In the genomic region with DNA sequence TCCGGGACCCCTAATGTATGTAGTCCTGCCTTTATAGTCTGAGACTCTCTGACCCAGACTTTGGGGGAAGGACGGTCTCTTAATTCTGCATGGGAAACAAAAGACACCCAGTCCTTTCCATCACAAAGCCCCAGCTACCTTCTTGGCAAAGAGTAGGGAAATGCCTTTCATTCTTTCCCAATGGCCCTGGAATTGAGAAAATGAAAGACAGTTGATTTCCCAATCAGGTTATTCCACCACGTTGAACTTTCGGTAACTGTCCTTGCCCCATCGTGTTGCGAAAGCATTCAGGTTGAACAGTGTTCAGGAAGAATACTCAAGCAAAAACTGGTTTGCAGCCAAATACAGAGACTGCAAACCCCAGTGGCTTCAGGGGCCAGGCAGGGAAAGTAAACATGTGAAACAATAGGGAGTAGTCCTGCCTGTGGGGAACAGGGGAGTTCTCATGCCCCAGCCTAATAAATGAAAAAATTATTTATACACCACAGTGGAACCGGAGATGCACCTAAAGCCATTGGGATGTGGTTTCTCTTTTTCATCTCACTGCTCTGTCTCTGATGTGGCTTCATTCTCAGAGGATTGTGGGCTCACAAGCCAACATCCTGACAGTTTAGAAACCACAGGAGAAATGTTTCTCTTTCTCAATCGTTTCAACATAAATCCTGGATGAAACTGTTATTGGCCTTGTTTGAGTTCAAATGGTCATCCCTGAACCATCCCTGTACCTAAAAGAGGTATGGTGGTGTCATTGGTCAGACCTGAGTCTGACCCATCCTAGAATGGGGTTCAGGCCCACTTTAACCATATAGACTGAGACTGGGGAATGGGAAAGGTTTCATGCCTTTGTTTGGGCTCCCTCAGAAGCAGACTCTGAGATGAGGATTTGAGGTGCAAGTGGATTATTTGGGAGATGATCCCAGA, we compare ENCODE assay signal across 1 cellular context.
TF ChIP-seq lines count a peak whose summit lies in the region.

No MANE protein-coding gene starts in this region.

TF ChIP-seq in HepG2, 621 proteins besides CTCF, POLR2A, EP300 and RAD21 (continued from another document and continues in another):
- TF ChIP-seq, protein P1, sequence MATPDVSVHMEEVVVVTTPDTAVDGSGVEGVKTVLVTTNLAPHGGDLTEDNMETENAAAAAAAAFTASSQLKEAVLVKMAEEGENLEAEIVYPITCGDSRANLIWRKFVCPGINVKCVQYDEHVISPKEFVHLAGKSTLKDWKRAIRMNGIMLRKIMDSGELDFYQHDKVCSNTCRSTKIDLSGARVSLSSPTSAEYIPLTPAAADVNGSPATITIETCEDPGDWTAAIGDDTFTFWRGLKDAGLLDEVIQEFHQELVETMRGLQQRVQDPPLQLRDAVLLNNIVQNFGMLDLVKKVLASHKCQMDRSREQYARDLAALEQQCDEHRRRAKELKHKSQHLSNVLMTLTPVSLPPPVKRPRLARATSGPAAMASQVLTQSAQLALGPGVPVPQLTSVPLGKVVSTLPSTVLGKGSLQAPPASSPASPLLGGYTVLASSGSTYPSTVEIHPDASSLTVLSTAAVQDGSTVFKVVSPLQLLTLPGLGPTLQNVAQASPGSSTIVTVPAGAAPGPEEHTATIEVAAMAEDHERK (CRISPR knock-in tag; IDR thresholded peaks at IDR 0.05; ENCODE audit: low read depth), result peak; percentile 55; the same call in 1 of the 2 replicates
- TF ChIP-seq ZNF558 (CRISPR knock-in tag; IDR thresholded peaks at IDR 0.05; ENCODE audit: borderline replicate concordance) (peak; percentile 83; the same call in 1 of the 2 replicates), SATB2 (CRISPR knock-in tag; IDR thresholded peaks at IDR 0.05) (peak; percentile 85; the same call in 1 of the 2 replicates), POGZ (CRISPR knock-in tag; IDR thresholded peaks at IDR 0.05) (peak; percentile 98), HMG20B (CRISPR knock-in tag; conservative IDR thresholded peaks at IDR 0.05) (peak; percentile 99), ZNF777 (CRISPR knock-in tag; IDR thresholded peaks at IDR 0.05) (peak; percentile 55), ZNF75D (CRISPR knock-in tag; IDR thresholded peaks at IDR 0.05; ENCODE audit: borderline replicate concordance) (no peak), THYN1 (CRISPR knock-in tag; IDR thresholded peaks at IDR 0.05; ENCODE audit: borderline replicate concordance, low read depth) (no peak), NFE2L2 (IDR thresholded peaks at IDR 0.05; ENCODE audit: low read length) (no peak), ZNF878 (CRISPR knock-in tag; IDR thresholded peaks at IDR 0.05) (peak; percentile 99), ZBTB20 (CRISPR knock-in tag; IDR thresholded peaks at IDR 0.05; ENCODE audit: borderline replicate concordance, low read depth) (peak; percentile 95), ZEB1 (IDR thresholded peaks at IDR 0.05; ENCODE audit: insufficient replicate concordance, low read depth) (peak; percentile 94), ISL2 (CRISPR knock-in tag; IDR thresholded peaks at IDR 0.05) (peak; percentile 98), ZNF841 (CRISPR knock-in tag; IDR thresholded peaks at IDR 0.05; ENCODE audit: borderline replicate concordance) (no peak), MTF2 (CRISPR knock-in tag; IDR thresholded peaks at IDR 0.05; ENCODE audit: borderline replicate concordance) (0 out of 2 replicates have a peak, but pooled peaks have one; percentile 89), RBAK (CRISPR knock-in tag; IDR thresholded peaks at IDR 0.05) (peak; percentile 88), SNAI1 (CRISPR knock-in tag; IDR thresholded peaks at IDR 0.05; ENCODE audit: borderline replicate concordance) (peak; percentile 94), MZF1 (CRISPR knock-in tag; IDR thresholded peaks at IDR 0.05; ENCODE audit: borderline replicate concordance) (no peak), TBP (CRISPR knock-in tag; IDR thresholded peaks at IDR 0.05) (no peak), ZNF749 (CRISPR knock-in tag; IDR thresholded peaks at IDR 0.05; ENCODE audit: borderline replicate concordance) (peak; percentile 87; the same call in 1 of the 2 replicates), PHF8 (CRISPR knock-in tag; IDR thresholded peaks at IDR 0.05) (peak; percentile 70), ZNF776 (CRISPR knock-in tag; IDR thresholded peaks at IDR 0.05) (peak; percentile 2; the same call in 1 of the 2 replicates), PHF21A (CRISPR knock-in tag; IDR thresholded peaks at IDR 0.05) (peak; percentile 100), ZNF20 (CRISPR knock-in tag; IDR thresholded peaks at IDR 0.05) (no peak), FOXO1 (CRISPR knock-in tag; IDR thresholded peaks at IDR 0.05) (peak; percentile 99), YEATS4 (CRISPR knock-in tag; IDR thresholded peaks at IDR 0.05; ENCODE audit: borderline replicate concordance) (peak; percentile 93; the same call in 1 of the 2 replicates), ZNF207 (IDR thresholded peaks at IDR 0.05; ENCODE audit: borderline replicate concordance) (no peak), FOXK2 (IDR thresholded peaks at IDR 0.05) (peak; percentile 92), HES4 (CRISPR knock-in tag; IDR thresholded peaks at IDR 0.05; ENCODE audit: borderline replicate concordance) (no peak), ELF1 (CRISPR knock-in tag; IDR thresholded peaks at IDR 0.05) (peak; percentile 89)
- TF ChIP-seq, protein P2, sequence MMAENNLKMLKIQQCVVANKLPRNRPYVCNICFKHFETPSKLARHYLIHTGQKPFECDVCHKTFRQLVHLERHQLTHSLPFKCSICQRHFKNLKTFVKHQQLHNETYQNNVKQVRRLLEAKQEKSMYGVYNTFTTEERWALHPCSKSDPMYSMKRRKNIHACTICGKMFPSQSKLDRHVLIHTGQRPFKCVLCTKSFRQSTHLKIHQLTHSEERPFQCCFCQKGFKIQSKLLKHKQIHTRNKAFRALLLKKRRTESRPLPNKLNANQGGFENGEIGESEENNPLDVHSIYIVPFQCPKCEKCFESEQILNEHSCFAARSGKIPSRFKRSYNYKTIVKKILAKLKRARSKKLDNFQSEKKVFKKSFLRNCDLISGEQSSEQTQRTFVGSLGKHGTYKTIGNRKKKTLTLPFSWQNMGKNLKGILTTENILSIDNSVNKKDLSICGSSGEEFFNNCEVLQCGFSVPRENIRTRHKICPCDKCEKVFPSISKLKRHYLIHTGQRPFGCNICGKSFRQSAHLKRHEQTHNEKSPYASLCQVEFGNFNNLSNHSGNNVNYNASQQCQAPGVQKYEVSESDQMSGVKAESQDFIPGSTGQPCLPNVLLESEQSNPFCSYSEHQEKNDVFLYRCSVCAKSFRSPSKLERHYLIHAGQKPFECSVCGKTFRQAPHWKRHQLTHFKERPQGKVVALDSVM (CRISPR knock-in tag; IDR thresholded peaks at IDR 0.05), result peak; percentile 87
- TF ChIP-seq, protein P3, sequence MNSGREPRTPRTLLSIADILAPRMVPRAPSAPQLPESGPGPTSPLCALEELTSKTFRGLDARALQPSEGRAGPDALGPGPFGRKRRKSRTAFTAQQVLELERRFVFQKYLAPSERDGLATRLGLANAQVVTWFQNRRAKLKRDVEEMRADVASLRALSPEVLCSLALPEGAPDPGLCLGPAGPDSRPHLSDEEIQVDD (CRISPR knock-in tag; IDR thresholded peaks at IDR 0.05; ENCODE audit: borderline replicate concordance), result no peak
- TF ChIP-seq, protein P4, sequence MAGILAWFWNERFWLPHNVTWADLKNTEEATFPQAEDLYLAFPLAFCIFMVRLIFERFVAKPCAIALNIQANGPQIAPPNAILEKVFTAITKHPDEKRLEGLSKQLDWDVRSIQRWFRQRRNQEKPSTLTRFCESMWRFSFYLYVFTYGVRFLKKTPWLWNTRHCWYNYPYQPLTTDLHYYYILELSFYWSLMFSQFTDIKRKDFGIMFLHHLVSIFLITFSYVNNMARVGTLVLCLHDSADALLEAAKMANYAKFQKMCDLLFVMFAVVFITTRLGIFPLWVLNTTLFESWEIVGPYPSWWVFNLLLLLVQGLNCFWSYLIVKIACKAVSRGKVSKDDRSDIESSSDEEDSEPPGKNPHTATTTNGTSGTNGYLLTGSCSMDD (CRISPR knock-in tag; IDR thresholded peaks at IDR 0.05), result no peak
- TF ChIP-seq, protein P5, sequence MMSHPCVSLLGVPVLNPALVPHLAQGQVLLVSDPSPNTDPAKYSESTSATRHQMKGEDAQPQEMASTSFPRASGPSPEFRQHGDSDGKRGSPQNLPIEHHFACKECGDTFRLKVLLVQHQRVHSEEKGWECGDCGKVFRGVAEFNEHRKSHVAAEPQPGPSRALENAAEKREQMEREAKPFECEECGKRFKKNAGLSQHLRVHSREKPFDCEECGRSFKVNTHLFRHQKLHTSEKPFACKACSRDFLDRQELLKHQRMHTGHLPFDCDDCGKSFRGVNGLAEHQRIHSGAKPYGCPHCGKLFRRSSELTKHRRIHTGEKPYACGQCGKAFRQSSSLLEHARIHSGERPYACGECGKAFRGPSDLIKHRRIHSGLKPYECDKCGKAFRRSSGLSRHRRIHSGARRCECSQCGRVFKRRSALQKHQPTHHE (CRISPR knock-in tag; IDR thresholded peaks at IDR 0.05; ENCODE audit: borderline replicate concordance), result peak; percentile 77; the same call in 1 of the 2 replicates
- TF ChIP-seq, protein P6, sequence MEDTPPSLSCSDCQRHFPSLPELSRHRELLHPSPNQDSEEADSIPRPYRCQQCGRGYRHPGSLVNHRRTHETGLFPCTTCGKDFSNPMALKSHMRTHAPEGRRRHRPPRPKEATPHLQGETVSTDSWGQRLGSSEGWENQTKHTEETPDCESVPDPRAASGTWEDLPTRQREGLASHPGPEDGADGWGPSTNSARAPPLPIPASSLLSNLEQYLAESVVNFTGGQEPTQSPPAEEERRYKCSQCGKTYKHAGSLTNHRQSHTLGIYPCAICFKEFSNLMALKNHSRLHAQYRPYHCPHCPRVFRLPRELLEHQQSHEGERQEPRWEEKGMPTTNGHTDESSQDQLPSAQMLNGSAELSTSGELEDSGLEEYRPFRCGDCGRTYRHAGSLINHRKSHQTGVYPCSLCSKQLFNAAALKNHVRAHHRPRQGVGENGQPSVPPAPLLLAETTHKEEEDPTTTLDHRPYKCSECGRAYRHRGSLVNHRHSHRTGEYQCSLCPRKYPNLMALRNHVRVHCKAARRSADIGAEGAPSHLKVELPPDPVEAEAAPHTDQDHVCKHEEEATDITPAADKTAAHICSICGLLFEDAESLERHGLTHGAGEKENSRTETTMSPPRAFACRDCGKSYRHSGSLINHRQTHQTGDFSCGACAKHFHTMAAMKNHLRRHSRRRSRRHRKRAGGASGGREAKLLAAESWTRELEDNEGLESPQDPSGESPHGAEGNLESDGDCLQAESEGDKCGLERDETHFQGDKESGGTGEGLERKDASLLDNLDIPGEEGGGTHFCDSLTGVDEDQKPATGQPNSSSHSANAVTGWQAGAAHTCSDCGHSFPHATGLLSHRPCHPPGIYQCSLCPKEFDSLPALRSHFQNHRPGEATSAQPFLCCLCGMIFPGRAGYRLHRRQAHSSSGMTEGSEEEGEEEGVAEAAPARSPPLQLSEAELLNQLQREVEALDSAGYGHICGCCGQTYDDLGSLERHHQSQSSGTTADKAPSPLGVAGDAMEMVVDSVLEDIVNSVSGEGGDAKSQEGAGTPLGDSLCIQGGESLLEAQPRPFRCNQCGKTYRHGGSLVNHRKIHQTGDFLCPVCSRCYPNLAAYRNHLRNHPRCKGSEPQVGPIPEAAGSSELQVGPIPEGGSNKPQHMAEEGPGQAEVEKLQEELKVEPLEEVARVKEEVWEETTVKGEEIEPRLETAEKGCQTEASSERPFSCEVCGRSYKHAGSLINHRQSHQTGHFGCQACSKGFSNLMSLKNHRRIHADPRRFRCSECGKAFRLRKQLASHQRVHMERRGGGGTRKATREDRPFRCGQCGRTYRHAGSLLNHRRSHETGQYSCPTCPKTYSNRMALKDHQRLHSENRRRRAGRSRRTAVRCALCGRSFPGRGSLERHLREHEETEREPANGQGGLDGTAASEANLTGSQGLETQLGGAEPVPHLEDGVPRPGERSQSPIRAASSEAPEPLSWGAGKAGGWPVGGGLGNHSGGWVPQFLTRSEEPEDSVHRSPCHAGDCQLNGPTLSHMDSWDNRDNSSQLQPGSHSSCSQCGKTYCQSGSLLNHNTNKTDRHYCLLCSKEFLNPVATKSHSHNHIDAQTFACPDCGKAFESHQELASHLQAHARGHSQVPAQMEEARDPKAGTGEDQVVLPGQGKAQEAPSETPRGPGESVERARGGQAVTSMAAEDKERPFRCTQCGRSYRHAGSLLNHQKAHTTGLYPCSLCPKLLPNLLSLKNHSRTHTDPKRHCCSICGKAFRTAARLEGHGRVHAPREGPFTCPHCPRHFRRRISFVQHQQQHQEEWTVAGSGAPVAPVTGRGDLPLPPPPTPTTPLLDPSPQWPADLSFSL (CRISPR knock-in tag; IDR thresholded peaks at IDR 0.05), result peak; percentile 57; the same call in 1 of the 2 replicates
- TF ChIP-seq, protein P7, sequence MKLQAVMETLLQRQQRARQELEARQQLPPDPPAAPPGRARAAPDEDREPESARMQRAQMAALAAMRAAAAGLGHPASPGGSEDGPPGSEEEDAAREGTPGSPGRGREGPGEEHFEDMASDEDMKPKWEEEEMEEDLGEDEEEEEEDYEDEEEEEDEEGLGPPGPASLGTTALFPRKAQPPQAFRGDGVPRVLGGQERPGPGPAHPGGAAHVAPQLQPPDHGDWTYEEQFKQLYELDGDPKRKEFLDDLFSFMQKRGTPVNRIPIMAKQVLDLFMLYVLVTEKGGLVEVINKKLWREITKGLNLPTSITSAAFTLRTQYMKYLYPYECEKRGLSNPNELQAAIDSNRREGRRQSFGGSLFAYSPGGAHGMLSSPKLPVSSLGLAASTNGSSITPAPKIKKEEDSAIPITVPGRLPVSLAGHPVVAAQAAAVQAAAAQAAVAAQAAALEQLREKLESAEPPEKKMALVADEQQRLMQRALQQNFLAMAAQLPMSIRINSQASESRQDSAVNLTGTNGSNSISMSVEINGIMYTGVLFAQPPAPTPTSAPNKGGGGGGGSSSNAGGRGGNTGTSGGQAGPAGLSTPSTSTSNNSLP (IDR thresholded peaks at IDR 0.05; ENCODE audit: low read depth, low read length), result peak; percentile 93
- TF ChIP-seq, protein P8, sequence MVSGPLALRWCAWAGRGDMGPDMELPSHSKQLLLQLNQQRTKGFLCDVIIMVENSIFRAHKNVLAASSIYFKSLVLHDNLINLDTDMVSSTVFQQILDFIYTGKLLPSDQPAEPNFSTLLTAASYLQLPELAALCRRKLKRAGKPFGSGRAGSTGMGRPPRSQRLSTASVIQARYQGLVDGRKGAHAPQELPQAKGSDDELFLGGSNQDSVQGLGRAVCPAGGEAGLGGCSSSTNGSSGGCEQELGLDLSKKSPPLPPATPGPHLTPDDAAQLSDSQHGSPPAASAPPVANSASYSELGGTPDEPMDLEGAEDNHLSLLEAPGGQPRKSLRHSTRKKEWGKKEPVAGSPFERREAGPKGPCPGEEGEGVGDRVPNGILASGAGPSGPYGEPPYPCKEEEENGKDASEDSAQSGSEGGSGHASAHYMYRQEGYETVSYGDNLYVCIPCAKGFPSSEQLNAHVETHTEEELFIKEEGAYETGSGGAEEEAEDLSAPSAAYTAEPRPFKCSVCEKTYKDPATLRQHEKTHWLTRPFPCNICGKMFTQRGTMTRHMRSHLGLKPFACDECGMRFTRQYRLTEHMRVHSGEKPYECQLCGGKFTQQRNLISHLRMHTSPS (CRISPR knock-in tag; IDR thresholded peaks at IDR 0.05; ENCODE audit: low read depth), result peak; percentile 68; the same call in 1 of the 2 replicates
- TF ChIP-seq, protein P9, sequence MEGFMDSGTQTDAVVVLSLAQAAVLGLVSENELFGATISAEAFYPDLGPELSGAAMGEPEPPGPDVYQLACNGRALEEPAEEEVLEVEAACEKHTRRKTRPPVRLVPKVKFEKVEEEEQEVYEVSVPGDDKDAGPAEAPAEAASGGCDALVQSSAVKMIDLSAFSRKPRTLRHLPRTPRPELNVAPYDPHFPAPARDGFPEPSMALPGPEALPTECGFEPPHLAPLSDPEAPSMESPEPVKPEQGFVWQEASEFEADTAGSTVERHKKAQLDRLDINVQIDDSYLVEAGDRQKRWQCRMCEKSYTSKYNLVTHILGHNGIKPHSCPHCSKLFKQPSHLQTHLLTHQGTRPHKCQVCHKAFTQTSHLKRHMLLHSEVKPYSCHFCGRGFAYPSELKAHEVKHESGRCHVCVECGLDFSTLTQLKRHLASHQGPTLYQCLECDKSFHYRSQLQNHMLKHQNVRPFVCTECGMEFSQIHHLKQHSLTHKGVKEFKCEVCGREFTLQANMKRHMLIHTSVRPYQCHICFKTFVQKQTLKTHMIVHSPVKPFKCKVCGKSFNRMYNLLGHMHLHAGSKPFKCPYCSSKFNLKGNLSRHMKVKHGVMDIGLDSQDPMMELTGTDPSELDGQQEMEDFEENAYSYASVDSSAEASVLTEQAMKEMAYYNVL (CRISPR knock-in tag; IDR thresholded peaks at IDR 0.05; ENCODE audit: borderline replicate concordance), result peak; percentile 100
